In genomic region chr22:46336119-46337078, GRCh38 we compare ENCODE assay signal across 8 cellular contexts. TPM values are rescaled to one million over a fixed set of nuclear protein-coding genes. Genes with fewer than 3 reads are reported as not detected.
DNase-seq lines count a peak whose midpoint lies in the region; ATAC-seq, FAIRE-seq and TF ChIP-seq lines count a peak whose summit lies in the region.

No MANE protein-coding gene starts in this region.

- no peak for TF ChIP-seq EP300 in upper lobe of left lung (IDR thresholded peaks at IDR 0.05)

- ATAC-seq in GM21423 (IDR thresholded peaks at IDR 0.05; ENCODE audit: unreplicated experiment), result peak; percentile 10
- ATAC-seq in RWPE2 (ENCODE audit: low read depth), result peak; percentile 8; the same call in 1 of the 3 replicates
- peak; percentile 44 to 58 for ATAC-seq in upper lobe of left lung (ENCODE audit: low FRiP score in 2 of 2)

- TF ChIP-seq CTCF in RWPE2 (IDR thresholded peaks at IDR 0.05; ENCODE audit: poor library complexity, severe bottlenecking) (no peak), upper lobe of left lung (IDR thresholded peaks at IDR 0.05) (no peak), D721Med (IDR thresholded peaks at IDR 0.05; ENCODE audit: insufficient read depth, missing control alignments) (no peak)

- H3K27me3 ChIP-seq in RWPE2 (ENCODE audit: insufficient read depth, poor library complexity, severe bottlenecking) (no peaks in the 10 kb centered on the region), mucosa of rectum (ENCODE audit: control insufficient read depth in 2 of 2, insufficient read depth in 2 of 2, low read length in 2 of 2) (no peaks in the 10 kb centered on the region), upper lobe of left lung (no peaks in the 10 kb centered on the region)
- H3K27me3 ChIP-seq in effector memory CD4-positive, alpha-beta T cell (replicated peaks; ENCODE audit: control insufficient read depth, insufficient read depth, low read length, poor library complexity, severe bottlenecking), result no peaks in the 10 kb centered on the region

- H3K9me3 ChIP-seq in RWPE2 (ENCODE audit: severe bottlenecking), result no peaks in the 10 kb centered on the region
- no peaks in the 10 kb centered on the region for H3K9me3 ChIP-seq in effector memory CD4-positive, alpha-beta T cell (ENCODE audit: control insufficient read depth, low read length)
- H3K9me3 ChIP-seq in mucosa of rectum (ENCODE audit: control insufficient read depth in 2 of 2, low read length in 2 of 2), result no peaks in the 10 kb centered on the region
- no peaks in the 10 kb centered on the region for H3K9me3 ChIP-seq in upper lobe of left lung

- peaks cover 3% of the 10 kb centered on the region for H3K4me1 ChIP-seq in RWPE2 (ENCODE audit: insufficient read depth, poor library complexity, severe bottlenecking)
- peaks cover 10% of the 10 kb centered on the region for H3K4me1 ChIP-seq in effector memory CD4-positive, alpha-beta T cell (ENCODE audit: control insufficient read depth, insufficient read depth, low read length, poor library complexity, severe bottlenecking)
- H3K4me1 ChIP-seq in mucosa of rectum (ENCODE audit: control insufficient read depth in 2 of 2, insufficient read depth in 2 of 2, low read length in 2 of 2), result peaks cover 7 to 8% of the 10 kb centered on the region in 2 donors
- H3K4me1 ChIP-seq in upper lobe of left lung, result peaks cover 11 to 23% (median 13%) of the 10 kb centered on the region in 4 donors

- DNase-seq in AG08396 (ENCODE audit: low spot score) (peak; percentile 50), RWPE2 (ENCODE audit: low spot score) (no peak), upper lobe of left lung (no peak), D721Med (ENCODE audit: insufficient read length, low spot score) (no peak), activated gamma-delta T cell (lab: John Stamatoyannopoulos, UW) (no peak)
- DNase-seq in effector memory CD4-positive, alpha-beta T cell, result no peak

- H3K27ac ChIP-seq in RWPE2 (ENCODE audit: poor library complexity, severe bottlenecking), result peak overlapping the region; percentile 54
- peak overlapping the region; percentile 68 for H3K27ac ChIP-seq in effector memory CD4-positive, alpha-beta T cell (ENCODE audit: insufficient read depth, low read length, poor library complexity, severe bottlenecking)
- H3K27ac ChIP-seq in mucosa of rectum (ENCODE audit: low read depth in 2 of 2, low read length in 2 of 2), result peak overlapping the region in 1 of 2 donors; percentile 82
- peak overlapping the region; percentile 84 to 95 (median 90) for H3K27ac ChIP-seq in upper lobe of left lung

- no peak for TF ChIP-seq POLR2A in upper lobe of left lung (IDR thresholded peaks at IDR 0.05)

- H3K4me3 ChIP-seq in RWPE2 (ENCODE audit: severe bottlenecking) (peak overlapping the region; percentile 97), mucosa of rectum (ENCODE audit: low read length in 2 of 2) (peak overlapping the region; percentile 85 to 87), upper lobe of left lung (peak overlapping the region; percentile 67 to 98 (median 92))
- peak overlapping the region; percentile 99 for H3K4me3 ChIP-seq in effector memory CD4-positive, alpha-beta T cell (ENCODE audit: insufficient read depth, low read depth, low read length, poor library complexity, severe bottlenecking)

- 16 to 31% methylated on average over 14 to 33 of the region's 42 CpGs for WGBS in upper lobe of left lung, 2 donors

- H3K36me3 ChIP-seq in RWPE2 (ENCODE audit: low read depth), result peaks cover 38% of the 10 kb centered on the region
- H3K36me3 ChIP-seq in effector memory CD4-positive, alpha-beta T cell (ENCODE audit: control insufficient read depth, insufficient read depth, low read length), result peaks cover 32% of the 10 kb centered on the region
- H3K36me3 ChIP-seq in mucosa of rectum (ENCODE audit: control insufficient read depth in 2 of 2, insufficient read depth in 2 of 2, low read length in 2 of 2), result peaks cover 23 to 25% of the 10 kb centered on the region in 2 donors
- H3K36me3 ChIP-seq in upper lobe of left lung, result peaks cover 11 to 39% (median 22%) of the 10 kb centered on the region in 4 donors

- FAIRE-seq in D721Med (lab: Jason Lieb, UNC), result no peak

- peak overlapping the region; percentile 26 to 70 for H3K9ac ChIP-seq in mucosa of rectum (ENCODE audit: low read depth in 1 of 2, low read length in 2 of 2)

RNA-seq across cellular contexts. Expression of gene TRMU, which starts 0.9 kb away (rescaled TPM):
- total RNA-seq in upper lobe of left lung, result 10 to 100 TPM; 30.7 to 77.5 (median 35.8) TPM

RNA-seq across cellular contexts. Expression of gene GTSE1, which starts 39.7 kb away (rescaled TPM):
- 1 to 10 TPM in 3 of 6 donors, under 1 TPM in 2, not detected in 1; 0.30 to 4.4 (median 1.4) TPM for total RNA-seq in upper lobe of left lung
